ENCODE assay signal across 4 cellular contexts in genomic region chr7:22343612-22344011, GRCh38.
"Had no signal": no experiment of that assay in that cellular context is flagged by ENCODE, and none has a peak within 500 bp of the region (broad histone marks: within the 10 kb centered on the region; RNA-seq: fewer than 3 reads in every experiment).

No MANE protein-coding gene starts in this region.

- ATAC-seq: GM23338 had no signal

- H3K4me2 ChIP-seq: GM23338 had no signal

- H3K4me3 ChIP-seq: GM23338 had no signal

- DNase-seq: H9, HCEC 1CT, KBM-7 had no signal
